2 cellular contexts compared by ENCODE assay signal in genomic region chr6:83371428-83371827, GRCh38.
TF ChIP-seq lines count a peak whose summit lies in the region.

No MANE protein-coding gene starts in this region.

TF ChIP-seq in SK-N-SH, 30 proteins besides CTCF, POLR2A, EP300 and RAD21:
- TF ChIP-seq NRF1 (IDR thresholded peaks at IDR 0.05; ENCODE audit: low read depth, low read length) = no peak
- TF ChIP-seq TCF12 (IDR thresholded peaks at IDR 0.05) = peak; percentile 29
- TF ChIP-seq NFIC (IDR thresholded peaks at IDR 0.05; ENCODE audit: borderline replicate concordance) = peak; percentile 63; the same call in 1 of the 2 replicates
- TF ChIP-seq FOSL2 (IDR thresholded peaks at IDR 0.05; ENCODE audit: borderline replicate concordance, low read depth) = peak; percentile 5; the same call in 1 of the 2 replicates

TF ChIP-seq in endothelial cell of umbilical vein, 7 proteins besides CTCF, POLR2A, EP300 and RAD21:
- no peak for TF ChIP-seq FOS (IDR thresholded peaks at IDR 0.05; ENCODE audit: borderline replicate concordance, insufficient read depth, low read length)
- no peak for TF ChIP-seq MYC (IDR thresholded peaks at IDR 0.05; ENCODE audit: low read depth, low read length)
- TF ChIP-seq POLR2AphosphoS5 (IDR thresholded peaks at IDR 0.05; ENCODE audit: insufficient read depth, low read depth, low read length) = no peak
- TF ChIP-seq JUN (IDR thresholded peaks at IDR 0.05; ENCODE audit: borderline replicate concordance, insufficient read depth, insufficient read length, low read depth) = no peak
- no peak for TF ChIP-seq EZH2 (IDR thresholded peaks at IDR 0.05; ENCODE audit: borderline replicate concordance, low read depth, low read length, severe bottlenecking)
- TF ChIP-seq MAX (IDR thresholded peaks at IDR 0.05; ENCODE audit: insufficient read depth, insufficient read length) = no peak
TF ChIP-seq in endothelial cell of umbilical vein: peak in this region for 0.
